In the genomic region with DNA sequence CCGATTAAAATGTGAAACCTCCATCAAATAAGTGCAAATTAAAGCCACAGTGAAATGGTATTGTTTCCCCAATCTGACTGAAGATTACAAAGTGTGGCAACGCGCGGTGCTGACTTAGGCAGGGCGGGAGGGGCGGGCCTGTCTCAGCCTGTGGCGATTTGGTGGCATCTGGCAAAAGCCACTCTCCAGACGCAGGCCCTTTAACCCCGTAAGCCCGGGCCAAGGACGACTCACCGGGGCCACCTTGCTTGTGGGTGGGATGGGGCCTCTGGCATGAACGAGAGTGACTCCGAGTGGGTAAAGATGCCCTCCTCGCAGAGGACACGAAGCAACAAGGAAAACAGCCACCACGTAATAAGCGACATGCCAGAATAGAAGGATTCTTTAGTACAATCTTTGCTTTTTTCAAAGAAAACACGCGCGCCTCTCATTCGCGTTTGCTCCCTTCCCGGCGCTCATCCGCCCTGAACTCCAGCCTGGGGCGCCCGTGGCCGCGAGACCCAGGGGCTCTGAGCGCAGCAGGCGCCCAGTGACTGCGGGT, we compare ENCODE assay signal across 10 cellular contexts. TPM values are rescaled to one million over a fixed set of nuclear protein-coding genes. Genes with fewer than 3 reads are reported as not detected.
DNase-seq lines count a peak whose midpoint lies in the region; ATAC-seq and TF ChIP-seq lines count a peak whose summit lies in the region.
"Had no signal": no experiment of that assay in that cellular context is flagged by ENCODE, and none has a peak within 500 bp of the region (broad histone marks: within the 10 kb centered on the region; RNA-seq: fewer than 3 reads in every experiment).

No MANE protein-coding gene starts in this region.

- H3K4me3 ChIP-seq in lower lobe of right lung (peak overlapping the region; percentile 51), thyroid gland (replicated peaks in 1 of 3) (peak overlapping the region in 2 of 3 donors; percentile 10 to 34)

- H3K9me3 ChIP-seq in lower lobe of right lung (peaks cover 12% of the 10 kb centered on the region), thyroid gland (no peaks in the 10 kb centered on the region)

- no peaks in the 10 kb centered on the region for H3K4me1 Mint-ChIP-seq in activated T-helper 17 cell treated with anti-CD3 and anti-CD28 coated beads, Interleukin-2, amount 50 U/mL, for 72 hours
- H3K4me1 Mint-ChIP-seq: neural crest cell had no signal

- H3K4me3 Mint-ChIP-seq in activated T-helper 17 cell treated with anti-CD3 and anti-CD28 coated beads, Interleukin-2, amount 50 U/mL, for 72 hours, result peak overlapping the region; percentile 39
- H3K4me3 Mint-ChIP-seq: neural crest cell had no signal

- 20 to 25% methylated on average over 30 to 31 of the region's 33 CpGs for WGBS in thyroid gland, 2 donors

- H3K36me3 Mint-ChIP-seq in activated T-helper 17 cell treated with anti-CD3 and anti-CD28 coated beads, Interleukin-2, amount 50 U/mL, for 72 hours (ENCODE audit: low read depth), result peaks cover 6% of the 10 kb centered on the region

- peaks cover 6% of the 10 kb centered on the region for H3K9me3 Mint-ChIP-seq in activated T-helper 17 cell treated with anti-CD3 and anti-CD28 coated beads, Interleukin-2, amount 50 U/mL, for 72 hours

- ATAC-seq in Right ventricle myocardium inferior (no peak), left cardiac atrium (no peak), lower lobe of right lung (no peak), GM18861 (IDR thresholded peaks at IDR 0.05; ENCODE audit: unreplicated experiment) (no peak), GM19395 (IDR thresholded peaks at IDR 0.05; ENCODE audit: unreplicated experiment) (no peak)
- no peak for ATAC-seq in activated T-helper 17 cell treated with anti-CD3 and anti-CD28 coated beads, Interleukin-2, amount 50 U/mL, for 72 hours (replicated peaks)

- H3K27me3 ChIP-seq in lower lobe of right lung (ENCODE audit: low read depth) (peaks cover 33% of the 10 kb centered on the region), thyroid gland (no peaks in the 10 kb centered on the region)

- DNase-seq in Right ventricle myocardium inferior (ENCODE audit: missing footprints), result peak; percentile 43
- no peak for DNase-seq in left cardiac atrium
- DNase-seq in lower lobe of right lung, result no peak
- DNase-seq in thyroid gland, result no peak
- DNase-seq in NCI-H2081 (lab: John Stamatoyannopoulos, UW), result no peak
- DNase-seq: NCI-H2081 treated with DMSO at 0.1 percent for 48 hours had no signal

- peaks cover 21% of the 10 kb centered on the region for H3K4me1 ChIP-seq in lower lobe of right lung
- peaks cover 33 to 54% of the 10 kb centered on the region in 2 donors for H3K4me1 ChIP-seq in thyroid gland

- TF ChIP-seq POLR2A in thyroid gland (IDR thresholded peaks at IDR 0.05), result no peak

- TF ChIP-seq CTCF in lower lobe of right lung (IDR thresholded peaks at IDR 0.05) (no peak), thyroid gland (IDR thresholded peaks at IDR 0.05) (no peak)

- H3K27me3 Mint-ChIP-seq in activated T-helper 17 cell treated with anti-CD3 and anti-CD28 coated beads, Interleukin-2, amount 50 U/mL, for 72 hours, result peaks cover 11% of the 10 kb centered on the region

- intact Hi-C loops in Right ventricle myocardium inferior (cut with DNase I) (no loop called here), left cardiac atrium (cut with DNase I) (no loop called here), lower lobe of right lung (cut with DNase I) (no loop called here), thyroid gland (cut with DNase I) (no loop called here)

- no peaks in the 10 kb centered on the region for H3K36me3 ChIP-seq in lower lobe of right lung
- no peaks in the 10 kb centered on the region for H3K36me3 ChIP-seq in thyroid gland

- no peak overlapping the region for H3K27ac Mint-ChIP-seq in activated T-helper 17 cell treated with anti-CD3 and anti-CD28 coated beads, Interleukin-2, amount 50 U/mL, for 72 hours

- H3K27ac ChIP-seq in lower lobe of right lung (no peak overlapping the region), thyroid gland (no peak overlapping the region)

RNA-seq across cellular contexts. Expression of gene DEGS2, which starts 0.8 kb away (rescaled TPM):
- total RNA-seq in Right ventricle myocardium inferior (not detected), left cardiac atrium (under 1 TPM in 1 of 2 donors, not detected in 1; 0.18 TPM), lower lobe of right lung (5.8 TPM), thyroid gland (1 to 10 TPM in 3 of 4 donors, under 1 TPM in 1; 0.54 to 7.6 (median 3.6) TPM)
- 1 to 10 TPM in 1 of 2 donors, under 1 TPM in 1; 0.30 to 8.3 TPM for total RNA-seq in activated T-helper 17 cell treated with anti-CD3 and anti-CD28 coated beads, Interleukin-2, amount 50 U/mL, for 72 hours
- total RNA-seq: neural crest cell had no signal
